Comparison of ENCODE assay signal across 18 cellular contexts in the genomic region with DNA sequence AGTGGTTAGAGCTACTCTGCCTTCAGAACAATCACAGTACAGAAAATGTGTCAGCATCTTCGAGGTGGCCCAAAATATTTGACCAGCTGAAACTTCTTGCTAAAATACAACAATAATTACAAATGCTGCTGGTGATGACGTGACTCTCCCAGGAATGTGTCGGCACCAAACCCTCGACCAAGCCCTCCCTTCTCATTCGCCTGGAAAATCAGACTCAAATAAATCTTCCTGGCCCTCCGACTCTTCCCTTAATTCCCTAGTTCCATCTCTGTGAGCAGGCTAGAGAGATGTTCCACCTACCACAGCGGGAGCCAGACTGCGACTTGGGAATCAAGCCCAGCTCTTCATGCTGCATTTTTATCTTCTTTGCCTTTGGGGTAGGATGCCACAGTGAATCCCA. TPM values are rescaled to one million over a fixed set of nuclear protein-coding genes. Genes with fewer than 3 reads are reported as not detected.
"Had no signal": no experiment of that assay in that cellular context is flagged by ENCODE, and none has a peak within 500 bp of the region (broad histone marks: within the 10 kb centered on the region; RNA-seq: fewer than 3 reads in every experiment).

No MANE protein-coding gene starts in this region.

- H3K36me3 Mint-ChIP-seq: activated naive CD4-positive, alpha-beta T cell treated with anti-CD3 and anti-CD28 coated beads, Interleukin-2, amount 50 U/mL, for 72 hours; naive thymus-derived CD8-positive, alpha-beta T cell had no signal

- H3K27me3 Mint-ChIP-seq: stimulated activated naive CD8-positive, alpha-beta T cell treated with anti-CD3 and anti-CD28 coated beads, Interleukin-15, amount 100 ng/mL, for 72 hours had no signal

- H3K27ac Mint-ChIP-seq: activated naive CD4-positive, alpha-beta T cell treated with anti-CD3 and anti-CD28 coated beads, Interleukin-2, amount 50 U/mL, for 72 hours had no signal

- DNase-seq: activated effector memory CD4-positive, alpha-beta T cell treated with Interleukin-2 at 50 U/mL for 16 hours; activated T-cell treated with anti-CD3 and anti-CD28 coated beads, Interleukin-2, amount 50 U/mL, for 1 hour; amygdala; hippocampal formation; naive thymus-derived CD8-positive, alpha-beta T cell; nucleus accumbens; stimulated activated CD4-positive, alpha-beta T cell treated with anti-CD3 and anti-CD28 coated beads, Interleukin-15, amount 100 ng/mL, for 24 hours; stimulated activated CD4-positive, alpha-beta T cell treated with anti-CD3 and anti-CD28 coated beads, Interleukin-4, amount 100 ng/mL, for 24 hours; stimulated activated naive CD8-positive, alpha-beta T cell treated with anti-CD3 and anti-CD28 coated beads, Interleukin-15, amount 100 ng/mL, for 72 hours; T-helper 2 cell; testis had no signal

- H3K4me3 Mint-ChIP-seq: naive thymus-derived CD8-positive, alpha-beta T cell; stimulated activated naive CD8-positive, alpha-beta T cell treated with anti-CD3 and anti-CD28 coated beads, Interleukin-15, amount 100 ng/mL, for 72 hours had no signal

- ATAC-seq: activated naive CD4-positive, alpha-beta T cell treated with anti-CD3 and anti-CD28 coated beads, Interleukin-2, amount 50 U/mL, for 72 hours; gastroesophageal sphincter; naive thymus-derived CD8-positive, alpha-beta T cell; stimulated activated naive CD8-positive, alpha-beta T cell treated with anti-CD3 and anti-CD28 coated beads, Interleukin-15, amount 100 ng/mL, for 72 hours had no signal

- H3K9me3 Mint-ChIP-seq: activated naive CD4-positive, alpha-beta T cell treated with anti-CD3 and anti-CD28 coated beads, Interleukin-2, amount 50 U/mL, for 72 hours; naive thymus-derived CD8-positive, alpha-beta T cell; stimulated activated naive CD8-positive, alpha-beta T cell treated with anti-CD3 and anti-CD28 coated beads, Interleukin-15, amount 100 ng/mL, for 72 hours had no signal

RNA-seq across cellular contexts. Expression of gene PRSS2, which starts 4.1 kb away (rescaled TPM):
- total RNA-seq: gastroesophageal sphincter; kidney epithelial cell; mononuclear cell; naive thymus-derived CD8-positive, alpha-beta T cell; pulmonary artery endothelial cell; skeletal muscle tissue; testis; ureter had no signal
- polyA plus RNA-seq: naive thymus-derived CD8-positive, alpha-beta T cell had no signal

RNA-seq across cellular contexts. Expression of gene PRSS1, which starts 25.6 kb away (rescaled TPM):
- total RNA-seq: activated naive CD4-positive, alpha-beta T cell treated with anti-CD3 and anti-CD28 coated beads, Interleukin-2, amount 50 U/mL, for 72 hours; naive thymus-derived CD8-positive, alpha-beta T cell; pulmonary artery endothelial cell; skeletal muscle tissue; testis; ureter had no signal
- polyA plus RNA-seq: naive thymus-derived CD8-positive, alpha-beta T cell had no signal
